ENCODE assay signal across 24 cellular contexts in genomic region chr9:15498246-15499018, GRCh38.
"Had no signal": no experiment of that assay in that cellular context is flagged by ENCODE, and none has a peak within 500 bp of the region (broad histone marks: within the 10 kb centered on the region; RNA-seq: fewer than 3 reads in every experiment).

No MANE protein-coding gene starts in this region.

- H3K4me3 ChIP-seq: ascending aorta, breast epithelium, lower lobe of right lung, ovary, psoas muscle, SJSA1, skin epidermis, stomach, thoracic aorta had no signal

- H3K27ac Mint-ChIP-seq: activated B cell treated with CpG ODN at 0.5 μM for 24 hours had no signal

- H3K27me3 ChIP-seq: ascending aorta, breast epithelium, ovary, SJSA1, stomach had no signal

- H3K27me3 Mint-ChIP-seq: activated B cell treated with CpG ODN at 0.5 μM for 24 hours had no signal

- DNase-seq: activated B cell treated with CpG ODN at 0.5 μM for 24 hours; activated CD4-positive, alpha-beta T cell treated with anti-CD3 and anti-CD28 coated beads for 4 hours; activated CD8-positive, alpha-beta memory T cell treated with anti-CD3 and anti-CD28 coated beads for 24 hours; activated CD8-positive, alpha-beta memory T cell treated with anti-CD3 and anti-CD28 coated beads, Interleukin-2, amount 50 U/mL, for 48 hours; activated naive CD4-positive, alpha-beta T cell treated with Interleukin-2 at 50 U/mL for 16 hours; cortex of kidney; erythroblast; foreskin melanocyte; glutamatergic neuron; hippocampal formation; islet precursor cell; left colon; lower lobe of right lung; ovary; psoas muscle; right cardiac atrium; stimulated activated CD4-positive, alpha-beta T cell treated with anti-CD3 and anti-CD28 coated beads, Interleukin-4, amount 100 ng/mL, for 1 hour; stomach; SW 1271 had no signal

- H3K27ac ChIP-seq: ascending aorta, breast epithelium, lower lobe of right lung, ovary, psoas muscle, SJSA1, skin epidermis, stomach, thoracic aorta had no signal

- H3K9me3 ChIP-seq: ascending aorta, breast epithelium, lower lobe of right lung, ovary, psoas muscle, SJSA1, stomach, thoracic aorta had no signal

- H3K4me1 ChIP-seq: breast epithelium, lower lobe of right lung, psoas muscle, SJSA1 had no signal

- ATAC-seq: left colon, lower lobe of right lung, psoas muscle, right cardiac atrium had no signal

- H3K4me3 Mint-ChIP-seq: activated B cell treated with CpG ODN at 0.5 μM for 24 hours had no signal

- H3K36me3 ChIP-seq: breast epithelium, ovary, SJSA1, thoracic aorta had no signal
